In genomic region chr12:49866859-49867579, GRCh38 we compare ENCODE assay signal across 9 cellular contexts. TPM values are rescaled to one million over a fixed set of nuclear protein-coding genes. Genes with fewer than 3 reads are reported as not detected.
DNase-seq lines count a peak whose midpoint lies in the region; ATAC-seq and TF ChIP-seq lines count a peak whose summit lies in the region.
"Had no signal": no experiment of that assay in that cellular context is flagged by ENCODE, and none has a peak within 500 bp of the region (broad histone marks: within the 10 kb centered on the region; RNA-seq: fewer than 3 reads in every experiment).

No MANE protein-coding gene starts in this region.

- no peak for TF ChIP-seq POLR2A in thyroid gland (IDR thresholded peaks at IDR 0.05)

- H3K36me3 Mint-ChIP-seq in activated T-helper 2 cell treated with anti-CD3 and anti-CD28 coated beads, Interferon-gamma antibody, Interleukin-2, Interleukin-4, amounts not matched to agents 10 μg/mL and 5 μg/mL and 100 μg/mL, durations not matched to agents 14 hours and 24 hours and 36 hours (ENCODE audit: low read depth): no peaks in the 10 kb centered on the region
- H3K36me3 Mint-ChIP-seq: activated naive CD8-positive, alpha-beta T cell had no signal

- H3K4me1 ChIP-seq in Panc1 (ENCODE audit: control insufficient read depth, insufficient read depth, low read length) (peaks cover 28% of the 10 kb centered on the region), foreskin keratinocyte (no peaks in the 10 kb centered on the region), thyroid gland (peaks cover 28 to 57% of the 10 kb centered on the region in 2 donors)

- ATAC-seq in Panc1: peak; percentile 78
- ATAC-seq in foreskin keratinocyte: peak; percentile 57
- peak; percentile 53 for ATAC-seq in omental fat pad (ENCODE audit: low FRiP score)
- ATAC-seq in HG03354 (IDR thresholded peaks at IDR 0.05; ENCODE audit: poor library complexity, severe bottlenecking, unreplicated experiment): no peak

- no peaks in the 10 kb centered on the region for H3K4me1 Mint-ChIP-seq in activated T-helper 2 cell treated with anti-CD3 and anti-CD28 coated beads, Interferon-gamma antibody, Interleukin-2, Interleukin-4, amounts not matched to agents 10 μg/mL and 5 μg/mL and 100 μg/mL, durations not matched to agents 14 hours and 24 hours and 36 hours (ENCODE audit: low read depth)

- no TSS peak for BruUV-seq in Panc1 (replicated peaks; lab: Mats Ljungman, UMichigan)

- H3K27me3 ChIP-seq in Panc1 (ENCODE audit: control insufficient read depth, insufficient read depth, low read length) (no peaks in the 10 kb centered on the region), foreskin keratinocyte (peaks cover 3% of the 10 kb centered on the region), thyroid gland (no peaks in the 10 kb centered on the region)

- no peak overlapping the region for H3K27ac Mint-ChIP-seq in activated T-helper 2 cell treated with anti-CD3 and anti-CD28 coated beads, Interferon-gamma antibody, Interleukin-2, Interleukin-4, amounts not matched to agents 10 μg/mL and 5 μg/mL and 100 μg/mL, durations not matched to agents 14 hours and 24 hours and 36 hours
- H3K27ac Mint-ChIP-seq: activated naive CD8-positive, alpha-beta T cell had no signal

- WGBS in thyroid gland, 2 donors: 32 to 35% methylated on average over 13 to 19 of the region's 19 CpGs

- POLR2A ChIA-PET in Panc1 (lab: Charles Lee): interaction anchor here (0.7 kb wide), 1 partner anchor 24 kb away, joined by 3 read pairs; no protein-coding TSS in a partner anchor

- H3K9me3 ChIP-seq in Panc1 (ENCODE audit: control insufficient read depth, insufficient read depth, low read depth, low read length): no peaks in the 10 kb centered on the region
- H3K9me3 ChIP-seq in thyroid gland: no peaks in the 10 kb centered on the region

- DNase-seq in COR-L47 (lab: John Stamatoyannopoulos, UW) (peak; percentile 53), HPDE6-E6E7 (ENCODE audit: extremely low spot score) (peak; percentile 92), Panc1 (ENCODE audit: low read depth, low spot score) (peak; percentile 43), foreskin keratinocyte (peak; percentile 27 to 60), omental fat pad (ENCODE audit: low spot score) (peak; percentile 77), thyroid gland (peak; percentile 79 to 85)
- peak; percentile 59 for DNase-seq in activated T-helper 2 cell treated with anti-CD3 and anti-CD28 coated beads, Interferon-gamma antibody, Interleukin-2, Interleukin-4, amounts not matched to agents 10 μg/mL and 5 μg/mL and 100 μg/mL, durations not matched to agents 14 hours and 24 hours and 36 hours (ENCODE audit: low spot score)

- H3K4me3 Mint-ChIP-seq in activated T-helper 2 cell treated with anti-CD3 and anti-CD28 coated beads, Interferon-gamma antibody, Interleukin-2, Interleukin-4, amounts not matched to agents 10 μg/mL and 5 μg/mL and 100 μg/mL, durations not matched to agents 14 hours and 24 hours and 36 hours (ENCODE audit: low read depth): no peak overlapping the region
- H3K4me3 Mint-ChIP-seq: activated naive CD8-positive, alpha-beta T cell had no signal

- CTCF ChIA-PET in Panc1 (lab: Charles Lee): interaction anchor here (0.6 to 2.5 kb wide), 11 partner anchors 12 to 203 kb away, joined by 3 to 8 read pairs (median 4); no protein-coding TSS in a partner anchor

- intact Hi-C loops in Panc1 (cut with micrococcal nuclease; ENCODE audit: unreplicated experiment): loop anchor here (5.0 to 10.0 kb wide), 2 partner anchors 80 to 188 kb away; partner anchors contain the start of gene ASIC1
- intact Hi-C loops in activated T-helper 2 cell treated with anti-CD3 and anti-CD28 coated beads, Interferon-gamma antibody, Interleukin-2, Interleukin-4, amounts not matched to agents 10 μg/mL and 5 μg/mL and 100 μg/mL, durations not matched to agents 14 hours and 24 hours and 36 hours (cut with micrococcal nuclease): loop anchor here (1.0 to 10.0 kb wide), 4 partner anchors 58 to 189 kb away; no protein-coding TSS in a partner anchor
- intact Hi-C loops in thyroid gland (cut with DNase I): loop anchor here (5.0 to 10.0 kb wide), 2 partner anchors 100 to 188 kb away; partner anchors contain the start of gene ASIC1

- H3K27me3 Mint-ChIP-seq in activated T-helper 2 cell treated with anti-CD3 and anti-CD28 coated beads, Interferon-gamma antibody, Interleukin-2, Interleukin-4, amounts not matched to agents 10 μg/mL and 5 μg/mL and 100 μg/mL, durations not matched to agents 14 hours and 24 hours and 36 hours (ENCODE audit: low read depth): no peaks in the 10 kb centered on the region
- H3K27me3 Mint-ChIP-seq: activated naive CD8-positive, alpha-beta T cell had no signal

- no peaks in the 10 kb centered on the region for H3K36me3 ChIP-seq in Panc1 (ENCODE audit: control insufficient read depth, insufficient read depth, low read length)
- H3K36me3 ChIP-seq in thyroid gland: no peaks in the 10 kb centered on the region

- H3K9me3 Mint-ChIP-seq in activated T-helper 2 cell treated with anti-CD3 and anti-CD28 coated beads, Interferon-gamma antibody, Interleukin-2, Interleukin-4, amounts not matched to agents 10 μg/mL and 5 μg/mL and 100 μg/mL, durations not matched to agents 14 hours and 24 hours and 36 hours: no peaks in the 10 kb centered on the region

- TF ChIP-seq CTCF in Panc1 (IDR thresholded peaks at IDR 0.05): peak; percentile 97
- peak; percentile 94 for TF ChIP-seq CTCF in foreskin keratinocyte (conservative IDR thresholded peaks at IDR 0.05)
- peak in 2 of 3 donors; percentile 73 to 94 for TF ChIP-seq CTCF in omental fat pad (IDR thresholded peaks at IDR 0.05)
- peak; percentile 82 to 100 (median 92) for TF ChIP-seq CTCF in thyroid gland (IDR thresholded peaks at IDR 0.05)

- no peak overlapping the region for H3K4me3 ChIP-seq in Panc1 (ENCODE audit: low read depth in 2 of 2, low read length in 2 of 2)
- no peak overlapping the region for H3K4me3 ChIP-seq in thyroid gland (replicated peaks in 1 of 3)

- H3K27ac ChIP-seq in Panc1 (ENCODE audit: low read length): peak overlapping the region; percentile 56
- H3K27ac ChIP-seq in foreskin keratinocyte: no peak overlapping the region
- no peak overlapping the region for H3K27ac ChIP-seq in thyroid gland

- in situ Hi-C loops in Panc1 (cut with HindIII; ENCODE audit: low pct_unique_long_range_greater_than_20kb, low sequenced_read_pairs): no loop called here

RNA-seq across cellular contexts. Expression of gene BCDIN3D, which starts 24.1 kb away (rescaled TPM):
- total RNA-seq in Panc1 (2021; ENCODE audit: unreplicated experiment) (4.8 TPM), foreskin keratinocyte (2.9 and 3.0 TPM in 2 replicates), omental fat pad (1 to 10 TPM; 1.9 to 3.5 (median 2.8) TPM), thyroid gland (1 to 10 TPM; 3.9 to 6.1 (median 4.1) TPM)
- polyA plus RNA-seq in Panc1 (2012; ENCODE audit: insufficient read length): 4.2 TPM
- total RNA-seq in activated T-helper 2 cell treated with anti-CD3 and anti-CD28 coated beads, Interferon-gamma antibody, Interleukin-2, Interleukin-4, amounts not matched to agents 10 μg/mL and 5 μg/mL and 100 μg/mL, durations not matched to agents 14 hours and 24 hours and 36 hours: 3.8 and 4.2 TPM in 2 replicates
- 2.4 and 2.8 TPM in 2 replicates for polyA plus RNA-seq in foreskin keratinocyte

RNA-seq across cellular contexts. Expression of gene FAIM2, which starts 36.7 kb away (rescaled TPM):
- total RNA-seq in Panc1 (2021; ENCODE audit: unreplicated experiment) (0.49 TPM), foreskin keratinocyte (not detected in 2 replicates), omental fat pad (1 to 10 TPM in 3 of 4 donors, under 1 TPM in 1; 0.36 to 6.1 (median 3.1) TPM), thyroid gland (1 to 10 TPM in 1 of 4 donors, under 1 TPM in 2, not detected in 1; 0.13 to 3.0 (median 0.33) TPM)
- 0.07 TPM for polyA plus RNA-seq in Panc1 (2012; ENCODE audit: insufficient read length)
- total RNA-seq in activated T-helper 2 cell treated with anti-CD3 and anti-CD28 coated beads, Interferon-gamma antibody, Interleukin-2, Interleukin-4, amounts not matched to agents 10 μg/mL and 5 μg/mL and 100 μg/mL, durations not matched to agents 14 hours and 24 hours and 36 hours: 0.05 and 0.23 TPM in 2 replicates
- not detected in 2 replicates for polyA plus RNA-seq in foreskin keratinocyte

RNA-seq across cellular contexts. Expression of gene NCKAP5L, which starts 38.8 kb away (rescaled TPM):
- total RNA-seq in Panc1 (2021; ENCODE audit: unreplicated experiment) (17.3 TPM), foreskin keratinocyte (15.7 and 16.2 TPM in 2 replicates), omental fat pad (10 to 100 TPM; 14.2 to 20.3 (median 17.6) TPM), thyroid gland (10 to 100 TPM; 14.1 to 33.7 (median 16.3) TPM)
- 16.5 TPM for polyA plus RNA-seq in Panc1 (2012; ENCODE audit: insufficient read length)
- 5.3 and 5.7 TPM in 2 replicates for total RNA-seq in activated T-helper 2 cell treated with anti-CD3 and anti-CD28 coated beads, Interferon-gamma antibody, Interleukin-2, Interleukin-4, amounts not matched to agents 10 μg/mL and 5 μg/mL and 100 μg/mL, durations not matched to agents 14 hours and 24 hours and 36 hours
- 8.8 and 9.1 TPM in 2 replicates for polyA plus RNA-seq in foreskin keratinocyte
